3 cellular contexts compared by ENCODE assay signal in genomic region chr5:142358648-142359047, GRCh38.
TF ChIP-seq lines count a peak whose summit lies in the region.

No MANE protein-coding gene starts in this region.

TF ChIP-seq in SK-N-SH, 30 proteins besides CTCF, POLR2A, EP300 and RAD21:
- no peak for TF ChIP-seq YY1 (IDR thresholded peaks at IDR 0.05; ENCODE audit: low read depth)

TF ChIP-seq in SK-N-SH treated with all-trans-retinoic acid at 6 μM for 48 hours, 23 proteins besides CTCF, POLR2A, EP300 and RAD21:
- TF ChIP-seq SNAI2 (CRISPR knock-in tag; IDR thresholded peaks at IDR 0.05) (no peak), TSHZ2 (CRISPR knock-in tag; IDR thresholded peaks at IDR 0.05) (no peak), OSR1 (CRISPR knock-in tag; IDR thresholded peaks at IDR 0.05) (no peak), RARB (CRISPR knock-in tag; IDR thresholded peaks at IDR 0.05) (no peak), ZFP3 (CRISPR knock-in tag; IDR thresholded peaks at IDR 0.05) (no peak), ZC3H10 (CRISPR knock-in tag; IDR thresholded peaks at IDR 0.05) (no peak), TCF4 (CRISPR knock-in tag; IDR thresholded peaks at IDR 0.05; ENCODE audit: borderline replicate concordance) (no peak), ARNTL (CRISPR knock-in tag; IDR thresholded peaks at IDR 0.05; ENCODE audit: borderline replicate concordance, low read depth) (no peak), TOX (CRISPR knock-in tag; IDR thresholded peaks at IDR 0.05; ENCODE audit: borderline replicate concordance) (no peak), POU6F1 (CRISPR knock-in tag; IDR thresholded peaks at IDR 0.05; ENCODE audit: borderline replicate concordance, low read depth) (no peak), ZNF565 (CRISPR knock-in tag; conservative IDR thresholded peaks at IDR 0.05; ENCODE audit: low read depth) (no peak), CSRNP3 (CRISPR knock-in tag; IDR thresholded peaks at IDR 0.05) (no peak), PATZ1 (CRISPR knock-in tag; IDR thresholded peaks at IDR 0.05; ENCODE audit: borderline replicate concordance) (no peak), GLIS3 (CRISPR knock-in tag; IDR thresholded peaks at IDR 0.05) (no peak), ZNF70 (CRISPR knock-in tag; IDR thresholded peaks at IDR 0.05) (no peak), CREB5 (CRISPR knock-in tag; IDR thresholded peaks at IDR 0.05; ENCODE audit: low read depth) (no peak), PPARA (CRISPR knock-in tag; IDR thresholded peaks at IDR 0.05; ENCODE audit: borderline replicate concordance) (no peak), CSDC2 (CRISPR knock-in tag; IDR thresholded peaks at IDR 0.05) (no peak)

TF ChIP-seq in H1, 55 proteins besides CTCF, POLR2A, EP300 and RAD21:
- TF ChIP-seq MAFK (IDR thresholded peaks at IDR 0.05; ENCODE audit: low read depth, low read length), result no peak
- no peak for TF ChIP-seq RBBP5 (IDR thresholded peaks at IDR 0.05; ENCODE audit: borderline replicate concordance, low read depth, low read length)
- TF ChIP-seq SP4 (IDR thresholded peaks at IDR 0.05; ENCODE audit: low read length), result no peak
- TF ChIP-seq TEAD4 (IDR thresholded peaks at IDR 0.05; ENCODE audit: low read depth, low read length), result no peak
- TF ChIP-seq RFX5 (IDR thresholded peaks at IDR 0.05; ENCODE audit: borderline replicate concordance, low read depth, low read length), result no peak
- TF ChIP-seq TBP (IDR thresholded peaks at IDR 0.05; ENCODE audit: low read depth, low read length), result no peak
- no peak for TF ChIP-seq CREB1 (IDR thresholded peaks at IDR 0.05)
- TF ChIP-seq POU5F1 (IDR thresholded peaks at IDR 0.05; ENCODE audit: low read depth, low read length), result no peak
- TF ChIP-seq HDAC2 (IDR thresholded peaks at IDR 0.05; ENCODE audit: borderline replicate concordance in 1 of 2, low read depth in 2 of 2, low read length in 2 of 2), result no peak
- TF ChIP-seq CHD2 (IDR thresholded peaks at IDR 0.05; ENCODE audit: low read length), result no peak
- TF ChIP-seq ATF3 (IDR thresholded peaks at IDR 0.05; ENCODE audit: insufficient read depth, low read depth, low read length), result no peak
- TF ChIP-seq CBX5 (IDR thresholded peaks at IDR 0.05; ENCODE audit: low read depth, low read length), result no peak
